Comparison of ENCODE assay signal across 12 cellular contexts in genomic region chr11:63763506-63764200, GRCh38. TPM values are rescaled to one million over a fixed set of nuclear protein-coding genes. Genes with fewer than 3 reads are reported as not detected.
DNase-seq lines count a peak whose midpoint lies in the region; ATAC-seq and TF ChIP-seq lines count a peak whose summit lies in the region.
"Had no signal": no experiment of that assay in that cellular context is flagged by ENCODE, and none has a peak within 500 bp of the region (broad histone marks: within the 10 kb centered on the region; RNA-seq: fewer than 3 reads in every experiment).

No MANE protein-coding gene starts in this region.

- no peaks in the 10 kb centered on the region for H3K27me3 ChIP-seq in iPS-20b (ENCODE audit: insufficient read depth, low read length)

- H3K4me3 ChIP-seq in choroid plexus epithelial cell (ENCODE audit: low read depth, low read length) (peak overlapping the region; percentile 36), iPS-20b (ENCODE audit: low read length) (peak overlapping the region; percentile 91)
- H3K4me3 ChIP-seq: BLaER1 treated with 17β-estradiol and CSF1 and Interleukin-3, amounts not matched to agents 10 nM and 100 nM had no signal

- in situ Hi-C loops in GM13977 (cut with MboI; ENCODE audit: low pct_unique_long_range_greater_than_20kb, low sequenced_read_pairs, unreplicated experiment) = no loop called here

- no peak for ATAC-seq in activated naive CD4-positive, alpha-beta T cell treated with anti-CD3 and anti-CD28 coated beads, Interleukin-2, amount 50 U/mL, for 72 hours
- ATAC-seq in HG02763 (IDR thresholded peaks at IDR 0.05; ENCODE audit: unreplicated experiment) = no peak
- ATAC-seq: naive thymus-derived CD4-positive, alpha-beta T cell had no signal

- peaks cover 31% of the 10 kb centered on the region for H3K36me3 ChIP-seq in iPS-20b (ENCODE audit: insufficient read depth, low read depth, low read length)

- CTCF ChIA-PET in HEK293T (lab: Yijun Ruan, JAX) = no interaction called here

- no peak overlapping the region for H3K27ac Mint-ChIP-seq in activated naive CD4-positive, alpha-beta T cell treated with anti-CD3 and anti-CD28 coated beads, Interleukin-2, amount 50 U/mL, for 72 hours
- H3K27ac Mint-ChIP-seq: activated T-helper 2 cell treated with anti-CD3 and anti-CD28 coated beads, Interferon-gamma antibody, Interleukin-2, Interleukin-4, amounts not matched to agents 10 μg/mL and 5 μg/mL and 100 μg/mL, durations not matched to agents 14 hours and 24 hours and 36 hours; naive thymus-derived CD4-positive, alpha-beta T cell had no signal

- peak overlapping the region; percentile 48 for H3K27ac ChIP-seq in iPS-20b (ENCODE audit: low read length)
- H3K27ac ChIP-seq: BLaER1 treated with 17β-estradiol and CSF1 and Interleukin-3, amounts not matched to agents 10 nM and 100 nM had no signal

- no peaks in the 10 kb centered on the region for H3K9me3 Mint-ChIP-seq in activated naive CD4-positive, alpha-beta T cell treated with anti-CD3 and anti-CD28 coated beads, Interleukin-2, amount 50 U/mL, for 72 hours
- H3K9me3 Mint-ChIP-seq: activated T-helper 2 cell treated with anti-CD3 and anti-CD28 coated beads, Interferon-gamma antibody, Interleukin-2, Interleukin-4, amounts not matched to agents 10 μg/mL and 5 μg/mL and 100 μg/mL, durations not matched to agents 14 hours and 24 hours and 36 hours had no signal

- peak; percentile 38 for DNase-seq in GM13977 (ENCODE audit: low spot score)
- no peak for DNase-seq in choroid plexus epithelial cell (ENCODE audit: low read depth)
- DNase-seq in retina = peak; percentile 80
- DNase-seq in HEK293T (ENCODE audit: extremely low spot score) = no peak
- no peak for DNase-seq in activated naive CD4-positive, alpha-beta T cell treated with anti-CD3 and anti-CD28 coated beads, Interleukin-2, amount 50 U/mL, for 72 hours (ENCODE audit: low spot score in 2 of 2)
- no peak for DNase-seq in NCI-H526 treated with DMSO at 0.1 percent for 48 hours (lab: John Stamatoyannopoulos, UW)
- DNase-seq: MV-4-11; naive thymus-derived CD4-positive, alpha-beta T cell had no signal

- peaks cover 43% of the 10 kb centered on the region for H3K4me1 ChIP-seq in iPS-20b (ENCODE audit: insufficient read depth, low read length)

- H3K9ac ChIP-seq in iPS-20b (ENCODE audit: low read depth, low read length) = peak overlapping the region; percentile 91
- H3K9ac ChIP-seq: BLaER1 treated with 17β-estradiol and CSF1 and Interleukin-3, amounts not matched to agents 10 nM and 100 nM had no signal

- peaks cover 0 to 6% of the 10 kb centered on the region in 2 donors for H3K36me3 Mint-ChIP-seq in activated naive CD4-positive, alpha-beta T cell treated with anti-CD3 and anti-CD28 coated beads, Interleukin-2, amount 50 U/mL, for 72 hours

- POLR2A ChIA-PET in HEK293T (lab: Yijun Ruan, JAX) = no interaction called here

- H3K9me3 ChIP-seq in iPS-20b (ENCODE audit: insufficient read depth, low read depth, low read length) = no peaks in the 10 kb centered on the region
- H3K9me3 ChIP-seq: BLaER1 treated with 17β-estradiol and CSF1 and Interleukin-3, amounts not matched to agents 10 nM and 100 nM had no signal

- no peak for TF ChIP-seq CTCF in GM13977 (IDR thresholded peaks at IDR 0.05; ENCODE audit: extremely low read depth, insufficient read depth, missing control alignments)
- TF ChIP-seq CTCF in choroid plexus epithelial cell (conservative IDR thresholded peaks at IDR 0.05; ENCODE audit: low read depth, low read length) = no peak

TF ChIP-seq in HEK293T, 16 proteins besides CTCF, POLR2A, EP300 and RAD21:
- TF ChIP-seq FOXA1 (IDR thresholded peaks at IDR 0.05) = no peak
- TF ChIP-seq LEF1 (IDR thresholded peaks at IDR 0.05; ENCODE audit: borderline replicate concordance) = no peak
- no peak for TF ChIP-seq FOXK2 (IDR thresholded peaks at IDR 0.05)
- TF ChIP-seq FOXM1 (IDR thresholded peaks at IDR 0.05; ENCODE audit: borderline replicate concordance) = no peak
- no peak for TF ChIP-seq CTBP1 (IDR thresholded peaks at IDR 0.05; ENCODE audit: borderline replicate concordance)
- TF ChIP-seq PKNOX1 (IDR thresholded peaks at IDR 0.05) = no peak
- no peak for TF ChIP-seq SP1 (IDR thresholded peaks at IDR 0.05)
- TF ChIP-seq NFRKB (IDR thresholded peaks at IDR 0.05) = no peak
- no peak for TF ChIP-seq L3MBTL2 (conservative IDR thresholded peaks at IDR 0.05)
- TF ChIP-seq BHLHE40 (IDR thresholded peaks at IDR 0.05; ENCODE audit: borderline replicate concordance) = no peak
- no peak for TF ChIP-seq ZNF384 (IDR thresholded peaks at IDR 0.05)
- TF ChIP-seq SUZ12 (IDR thresholded peaks at IDR 0.05) = no peak
- no peak for TF ChIP-seq HDGF (IDR thresholded peaks at IDR 0.05; ENCODE audit: borderline replicate concordance)

RNA-seq across cellular contexts. Expression of gene ZFTA, which starts 4.9 kb away (rescaled TPM):
- total RNA-seq in activated naive CD4-positive, alpha-beta T cell treated with anti-CD3 and anti-CD28 coated beads, Interleukin-2, amount 50 U/mL, for 72 hours = 1 to 10 TPM in 1 of 2 donors, under 1 TPM in 1; 0.16 to 2.2 TPM

RNA-seq across cellular contexts. Expression of gene SPINDOC, which starts 49.6 kb away (rescaled TPM):
- 10 to 100 TPM; 30.8 to 39.0 TPM for total RNA-seq in activated naive CD4-positive, alpha-beta T cell treated with anti-CD3 and anti-CD28 coated beads, Interleukin-2, amount 50 U/mL, for 72 hours

Comparison
In these comparisons a context has a peak if more than half of its experiments do, and no peak if none do; other contexts are left out.
1. DNase-seq: peak in GM13977 (single experiment) and retina (single experiment); none in choroid plexus epithelial cell (single experiment), HEK293T (single experiment), activated naive CD4-positive, alpha-beta T cell treated with anti-CD3 and anti-CD28 coated beads, Interleukin-2, amount 50 U/mL, for 72 hours (0 of 2) and NCI-H526 treated with DMSO at 0.1 percent for 48 hours (single experiment).